1 cellular context compared by ENCODE assay signal in genomic region chr7:66894463-66895080, GRCh38.
TF ChIP-seq lines count a peak whose summit lies in the region.

No MANE protein-coding gene starts in this region.

TF ChIP-seq in endothelial cell of umbilical vein, 7 proteins besides CTCF, POLR2A, EP300 and RAD21 (continued from another document):
- no peak for TF ChIP-seq MAX (IDR thresholded peaks at IDR 0.05; ENCODE audit: insufficient read depth, insufficient read length)
- TF ChIP-seq GATA2 (IDR thresholded peaks at IDR 0.05; ENCODE audit: insufficient read depth, insufficient read length, low read depth, low read length), result no peak
- no peak for TF ChIP-seq POLR2AphosphoS5 (IDR thresholded peaks at IDR 0.05; ENCODE audit: insufficient read depth, low read depth, low read length)
- no peak for TF ChIP-seq JUN (IDR thresholded peaks at IDR 0.05; ENCODE audit: borderline replicate concordance, insufficient read depth, insufficient read length, low read depth)
- no peak for TF ChIP-seq EZH2 (IDR thresholded peaks at IDR 0.05; ENCODE audit: borderline replicate concordance, low read depth, low read length, severe bottlenecking)
